ENCODE assay signal across 14 cellular contexts in genomic region chr6:15880262-15880973, GRCh38.
DNase-seq lines count a peak whose midpoint lies in the region; ATAC-seq and TF ChIP-seq lines count a peak whose summit lies in the region.
"Had no signal": no experiment of that assay in that cellular context is flagged by ENCODE, and none has a peak within 500 bp of the region (broad histone marks: within the 10 kb centered on the region; RNA-seq: fewer than 3 reads in every experiment).

No MANE protein-coding gene starts in this region.

- H3K9me3 ChIP-seq in SU-DHL-6 (ENCODE audit: insufficient read depth, low read length) (no peaks in the 10 kb centered on the region), WERI-Rb-1 (ENCODE audit: severe bottlenecking) (no peaks in the 10 kb centered on the region)
- H3K9me3 ChIP-seq: ascending aorta, esophagus squamous epithelium had no signal

- H3K36me3 ChIP-seq in SU-DHL-6 (ENCODE audit: low read length) (no peaks in the 10 kb centered on the region), rectal smooth muscle tissue (ENCODE audit: control insufficient read depth, insufficient read depth, low read length) (no peaks in the 10 kb centered on the region), WERI-Rb-1 (no peaks in the 10 kb centered on the region)
- H3K36me3 ChIP-seq: ascending aorta, esophagus squamous epithelium, neural progenitor cell had no signal

- H3K79me2 ChIP-seq in SU-DHL-6 (ENCODE audit: insufficient read depth, low read length), result no peaks in the 10 kb centered on the region
- H3K79me2 ChIP-seq: hepatocyte had no signal

- peak overlapping the region; percentile 45 for H3K4me2 ChIP-seq in SU-DHL-6 (ENCODE audit: low read depth, low read length, poor library complexity, severe bottlenecking)
- H3K4me2 ChIP-seq: neural progenitor cell had no signal

- DNase-seq in T-helper 1 cell (no peak), SKM-1 treated with dmso at 0.1 percent for 144 hours (lab: John Stamatoyannopoulos, UW; ENCODE audit: unreplicated experiment) (no peak), NCI-H2227 treated with DMSO at 0.1 percent for 48 hours (lab: John Stamatoyannopoulos, UW) (no peak), WERI-Rb-1 (no peak)
- DNase-seq: esophagus squamous epithelium, NCI-H187 had no signal

- H3K36me3 Mint-ChIP-seq in T-helper 1 cell treated with Interleukin-12 subunit alpha and Interleukin-12 subunit beta and Interleukin-4 antibody, amounts not matched to agents 30 μg/mL and 1 μg/mL, for 36 hours (ENCODE audit: low read depth), result no peaks in the 10 kb centered on the region
- H3K36me3 Mint-ChIP-seq: neural progenitor cell had no signal

- no peaks in the 10 kb centered on the region for H3K9me2 ChIP-seq in SU-DHL-6 (replicated peaks; ENCODE audit: insufficient read depth, low read length)

- no peaks in the 10 kb centered on the region for H3K27me3 Mint-ChIP-seq in T-helper 1 cell treated with Interleukin-12 subunit alpha and Interleukin-12 subunit beta and Interleukin-4 antibody, amounts not matched to agents 30 μg/mL and 1 μg/mL, for 36 hours (ENCODE audit: low read depth)

- H3K4me3 Mint-ChIP-seq in T-helper 1 cell treated with Interleukin-12 subunit alpha and Interleukin-12 subunit beta and Interleukin-4 antibody, amounts not matched to agents 30 μg/mL and 1 μg/mL, for 36 hours, result no peak overlapping the region
- H3K4me3 Mint-ChIP-seq: neural progenitor cell had no signal

- peaks cover 10% of the 10 kb centered on the region for H3K4me1 ChIP-seq in rectal smooth muscle tissue (ENCODE audit: control insufficient read depth, insufficient read depth, low read length)
- H3K4me1 ChIP-seq: ascending aorta, neural progenitor cell had no signal

- peak overlapping the region; percentile 57 for H3K27ac ChIP-seq in SU-DHL-6 (ENCODE audit: low read depth, low read length)
- peak overlapping the region; percentile 62 for H3K27ac ChIP-seq in rectal smooth muscle tissue (ENCODE audit: low read depth, low read length)
- no peak overlapping the region for H3K27ac ChIP-seq in WERI-Rb-1
- H3K27ac ChIP-seq: ascending aorta, neural progenitor cell had no signal

- H3K27ac Mint-ChIP-seq in T-helper 1 cell treated with Interleukin-12 subunit alpha and Interleukin-12 subunit beta and Interleukin-4 antibody, amounts not matched to agents 30 μg/mL and 1 μg/mL, for 36 hours, result peak overlapping the region; percentile 16

- no peak for TF ChIP-seq CTCF in SU-DHL-6 (IDR thresholded peaks at IDR 0.05; ENCODE audit: insufficient read depth, low read length, poor library complexity, severe bottlenecking)
- TF ChIP-seq CTCF in WERI-Rb-1 (IDR thresholded peaks at IDR 0.05; ENCODE audit: low read depth, low read length), result no peak

- no peak overlapping the region for H3K4me3 ChIP-seq in SU-DHL-6 (ENCODE audit: insufficient read depth, low read length, poor library complexity, severe bottlenecking)
- no peak overlapping the region for H3K4me3 ChIP-seq in rectal smooth muscle tissue (ENCODE audit: low read length)
- H3K4me3 ChIP-seq in WERI-Rb-1 (ENCODE audit: low read depth, low read length), result no peak overlapping the region
- H3K4me3 ChIP-seq: ascending aorta, esophagus squamous epithelium, hepatocyte, neural progenitor cell had no signal

- H3K9ac ChIP-seq in SU-DHL-6 (ENCODE audit: low read length) (peak overlapping the region; percentile 23; the same call in 1 of the 2 replicates), rectal smooth muscle tissue (ENCODE audit: low read length) (no peak overlapping the region)
- H3K9ac ChIP-seq: neural progenitor cell had no signal

- ATAC-seq in GM19438 (IDR thresholded peaks at IDR 0.05; ENCODE audit: low read depth, unreplicated experiment), result peak; percentile 53
- ATAC-seq: left lobe of liver had no signal

- H3K27me3 ChIP-seq in SU-DHL-6 (ENCODE audit: low read length) (no peaks in the 10 kb centered on the region), rectal smooth muscle tissue (ENCODE audit: control insufficient read depth, insufficient read depth, low read length) (no peaks in the 10 kb centered on the region), WERI-Rb-1 (ENCODE audit: insufficient read depth, low read depth, severe bottlenecking) (no peaks in the 10 kb centered on the region)
- H3K27me3 ChIP-seq: ascending aorta, esophagus squamous epithelium, hepatocyte, neural progenitor cell had no signal

- H4K20me1 ChIP-seq in SU-DHL-6 (ENCODE audit: low read depth, low read length), result no peaks in the 10 kb centered on the region

- no peaks in the 10 kb centered on the region for H3F3A ChIP-seq in SU-DHL-6 (ENCODE audit: insufficient read depth)

- H3K9me3 Mint-ChIP-seq in T-helper 1 cell treated with Interleukin-12 subunit alpha and Interleukin-12 subunit beta and Interleukin-4 antibody, amounts not matched to agents 30 μg/mL and 1 μg/mL, for 36 hours, result no peaks in the 10 kb centered on the region
- H3K9me3 Mint-ChIP-seq: neural progenitor cell had no signal

- peaks cover 25% of the 10 kb centered on the region for H3K4me1 Mint-ChIP-seq in T-helper 1 cell treated with Interleukin-12 subunit alpha and Interleukin-12 subunit beta and Interleukin-4 antibody, amounts not matched to agents 30 μg/mL and 1 μg/mL, for 36 hours (ENCODE audit: low read depth)

- peak overlapping the region; percentile 5 for H2AFZ ChIP-seq in SU-DHL-6 (ENCODE audit: low read depth, low read length, severe bottlenecking)
- H2AFZ ChIP-seq: hepatocyte, neural progenitor cell had no signal
